8 cellular contexts compared by ENCODE assay signal in the genomic region with DNA sequence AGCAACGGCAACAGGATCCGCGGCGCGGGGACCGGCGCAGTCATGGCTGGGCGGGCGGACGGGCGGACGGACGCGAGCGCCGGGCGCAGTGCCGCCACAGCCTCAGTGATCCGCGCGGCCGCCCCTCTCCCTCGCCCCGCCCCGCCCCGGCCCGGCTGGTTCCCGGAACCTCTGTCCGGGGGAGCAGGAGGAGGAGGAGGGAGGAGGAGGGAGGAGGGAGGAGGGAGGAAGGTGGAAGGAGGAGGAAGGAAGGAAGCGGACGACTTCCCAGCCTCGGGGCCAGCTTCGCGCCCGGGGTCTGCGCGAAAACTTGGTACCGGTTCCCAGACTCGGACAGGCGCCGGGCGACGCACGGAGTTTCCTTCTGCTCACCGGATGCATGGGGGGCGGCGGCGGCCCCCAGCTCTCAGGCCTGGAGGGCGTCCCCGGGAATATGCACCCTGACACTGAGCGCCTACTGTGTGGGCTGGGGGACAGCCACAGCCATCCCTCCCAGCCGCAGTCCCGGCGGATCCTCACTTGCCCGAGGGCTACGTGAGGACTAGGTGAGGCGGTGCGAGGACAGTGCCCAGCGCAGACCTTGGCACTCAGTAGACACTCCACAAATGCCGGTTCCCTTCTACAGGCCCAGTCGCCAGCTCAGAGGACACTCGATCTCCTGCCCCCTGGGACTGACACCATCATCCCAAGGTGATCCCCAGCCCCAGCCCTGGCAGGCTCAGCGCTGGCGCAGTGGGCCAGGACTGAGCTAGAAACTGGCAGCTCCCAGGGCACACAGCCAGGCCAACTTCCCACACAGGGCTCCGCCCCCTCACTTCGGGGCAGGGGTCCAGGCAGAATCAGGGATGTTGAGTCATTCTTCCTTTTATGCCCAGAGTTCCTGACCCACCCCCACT. TPM values are rescaled to one million over a fixed set of nuclear protein-coding genes. Genes with fewer than 3 reads are reported as not detected.
DNase-seq lines count a peak whose midpoint lies in the region; ATAC-seq and TF ChIP-seq lines count a peak whose summit lies in the region.

A gene with protein sequence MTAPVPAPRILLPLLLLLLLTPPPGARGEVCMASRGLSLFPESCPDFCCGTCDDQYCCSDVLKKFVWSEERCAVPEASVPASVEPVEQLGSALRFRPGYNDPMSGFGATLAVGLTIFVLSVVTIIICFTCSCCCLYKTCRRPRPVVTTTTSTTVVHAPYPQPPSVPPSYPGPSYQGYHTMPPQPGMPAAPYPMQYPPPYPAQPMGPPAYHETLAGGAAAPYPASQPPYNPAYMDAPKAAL (minus strand): TSS at position 124 of the 896 bp plus-strand sequence. CDS start 80 bp downstream, at position 44.

- H3K36me3 Mint-ChIP-seq in nephron (ENCODE audit: low read depth) = peaks cover 5% of the 10 kb centered on the region

- no TSS peak for BruUV-seq in Panc1 (replicated peaks; lab: Mats Ljungman, UMichigan)

- CTCF ChIA-PET in Panc1 (lab: Charles Lee) = interaction anchor here (0.6 kb wide), 1 partner anchor 27 kb away, joined by 5 read pairs; no protein-coding TSS in a partner anchor

- no peaks in the 10 kb centered on the region for H3K27me3 Mint-ChIP-seq in nephron (ENCODE audit: low read depth)

- POLR2A ChIA-PET in Panc1 (lab: Charles Lee) = interaction anchor here (0.6 kb wide), 1 partner anchor 58 kb away, joined by 3 read pairs; the partner anchor contains the start of gene ATRIP

- peak within 1 kb of the TSS; percentile 51 to 61 for H3K4me3 ChIP-seq in Panc1 (ENCODE audit: low read depth in 2 of 2, low read length in 2 of 2)

- intact Hi-C loops in Panc1 (cut with micrococcal nuclease; ENCODE audit: unreplicated experiment) = no loop called here

- peak; percentile 64 for DNase-seq in 8988T
- DNase-seq in Panc1 (ENCODE audit: low read depth, low spot score) = no peak
- DNase-seq in activated effector memory CD4-positive, alpha-beta T cell treated with anti-CD3 and anti-CD28 coated beads, Interleukin-2, amount 50 U/mL, for 16 hours = peak; percentile 85
- DNase-seq in fibroblast of the conjunctiva (ENCODE audit: low read depth) = peak; percentile 43
- peak in 43 of 49 donors; percentile 15 to 86 (median 46) for DNase-seq in substantia nigra (lab: John Stamatoyannopoulos, UW)

- peak within 1 kb of the TSS; percentile 21 to 63 (median 41) for H3K27ac Mint-ChIP-seq in nephron

- H3K9me3 ChIP-seq in Panc1 (ENCODE audit: control insufficient read depth, insufficient read depth, low read depth, low read length) = no peaks in the 10 kb centered on the region

- H3K4me1 ChIP-seq in Panc1 (ENCODE audit: control insufficient read depth, insufficient read depth, low read length) = peaks cover 19% of the 10 kb centered on the region

- in situ Hi-C loops in Panc1 (cut with HindIII; ENCODE audit: low pct_unique_long_range_greater_than_20kb, low sequenced_read_pairs) = no loop called here

- TF ChIP-seq POLR2A in GM19193 (IDR thresholded peaks at IDR 0.05; ENCODE audit: extremely low read depth, insufficient read depth, insufficient read length) = peak; percentile 21

- H3K4me1 Mint-ChIP-seq in nephron = no peaks in the 10 kb centered on the region

- peak within 1 kb of the TSS; percentile 84 to 86 (median 86) for H3K4me3 Mint-ChIP-seq in nephron

- H3K9me3 Mint-ChIP-seq in nephron = no peaks in the 10 kb centered on the region

- H3K36me3 ChIP-seq in Panc1 (ENCODE audit: control insufficient read depth, insufficient read depth, low read length) = no peaks in the 10 kb centered on the region

- no peak for TF ChIP-seq CTCF in Panc1 (IDR thresholded peaks at IDR 0.05)
- TF ChIP-seq CTCF in nephron (IDR thresholded peaks at IDR 0.05; ENCODE audit: unreplicated experiment in 3 of 3) = no peak

- ATAC-seq in Panc1 = peak; percentile 77
- no peak for ATAC-seq in HG03565 (IDR thresholded peaks at IDR 0.05; ENCODE audit: unreplicated experiment)

- H3K27ac ChIP-seq in Panc1 (ENCODE audit: low read length) = peak within 1 kb of the TSS; percentile 71
- peak within 1 kb of the TSS; percentile 88 for H3K27ac ChIP-seq in substantia nigra (ENCODE audit: low read depth, low read length, poor library complexity, severe bottlenecking)

- H3K27me3 ChIP-seq in Panc1 (ENCODE audit: control insufficient read depth, insufficient read depth, low read length) = no peaks in the 10 kb centered on the region

RNA-seq across cellular contexts. Expression of the gene that starts here (rescaled TPM):
- total RNA-seq in Panc1 (2021; ENCODE audit: unreplicated experiment) = 122 TPM
- 245 TPM for polyA plus RNA-seq in Panc1 (2012; ENCODE audit: insufficient read length)
